ENCODE assay signal across 1 cellular context in the genomic region with DNA sequence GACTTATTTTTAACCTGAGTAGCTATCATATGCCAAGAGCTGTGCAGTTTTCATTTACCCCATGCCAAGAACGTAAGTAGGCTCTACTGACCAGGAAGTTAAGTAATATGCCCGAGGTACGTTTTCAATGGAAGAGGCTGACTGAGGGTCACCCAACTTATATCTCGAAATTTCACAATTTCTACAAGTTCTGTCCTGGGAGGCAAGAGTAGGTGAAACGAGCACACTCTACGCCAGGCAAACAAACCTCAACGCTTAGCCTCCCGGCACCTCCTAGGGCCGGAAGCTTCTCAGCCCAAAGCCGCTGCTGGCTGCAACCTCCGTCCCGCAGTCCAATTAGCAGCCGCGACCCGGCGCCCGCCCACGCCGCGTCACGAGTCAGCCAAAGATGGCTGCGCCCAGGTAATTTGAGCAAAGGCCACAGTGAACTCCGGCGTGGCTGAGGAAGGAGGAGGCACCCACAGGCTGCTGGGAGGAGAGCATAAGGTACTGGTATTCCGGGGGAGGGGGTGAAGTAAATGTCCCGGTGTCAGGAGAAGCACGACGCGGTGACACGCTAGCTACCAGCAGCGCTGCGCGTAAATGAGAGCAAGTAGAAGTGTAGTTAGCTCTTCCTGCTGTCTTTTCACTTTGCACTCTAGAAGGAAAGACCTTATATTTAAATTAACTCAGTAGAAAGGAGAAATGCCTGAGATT.
TF ChIP-seq lines count a peak whose summit lies in the region.

TSS of gene TMEM126A (plus strand) at position 364 of the 696 bp plus-strand sequence. CDS start 2,289 bp downstream, outside the sequence.

TF ChIP-seq in K562, 482 proteins besides CTCF, POLR2A, EP300 and RAD21 (continued from another document):
- TF ChIP-seq, protein P1, sequence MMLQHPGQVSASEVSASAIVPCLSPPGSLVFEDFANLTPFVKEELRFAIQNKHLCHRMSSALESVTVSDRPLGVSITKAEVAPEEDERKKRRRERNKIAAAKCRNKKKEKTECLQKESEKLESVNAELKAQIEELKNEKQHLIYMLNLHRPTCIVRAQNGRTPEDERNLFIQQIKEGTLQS (IDR thresholded peaks at IDR 0.05), result no peak
- TF ChIP-seq, protein P1 (CRISPR knock-in tag; conservative IDR thresholded peaks at IDR 0.05), result no peak
- no peak for TF ChIP-seq KLF10 (CRISPR knock-in tag; IDR thresholded peaks at IDR 0.05)
- TF ChIP-seq, protein P2, sequence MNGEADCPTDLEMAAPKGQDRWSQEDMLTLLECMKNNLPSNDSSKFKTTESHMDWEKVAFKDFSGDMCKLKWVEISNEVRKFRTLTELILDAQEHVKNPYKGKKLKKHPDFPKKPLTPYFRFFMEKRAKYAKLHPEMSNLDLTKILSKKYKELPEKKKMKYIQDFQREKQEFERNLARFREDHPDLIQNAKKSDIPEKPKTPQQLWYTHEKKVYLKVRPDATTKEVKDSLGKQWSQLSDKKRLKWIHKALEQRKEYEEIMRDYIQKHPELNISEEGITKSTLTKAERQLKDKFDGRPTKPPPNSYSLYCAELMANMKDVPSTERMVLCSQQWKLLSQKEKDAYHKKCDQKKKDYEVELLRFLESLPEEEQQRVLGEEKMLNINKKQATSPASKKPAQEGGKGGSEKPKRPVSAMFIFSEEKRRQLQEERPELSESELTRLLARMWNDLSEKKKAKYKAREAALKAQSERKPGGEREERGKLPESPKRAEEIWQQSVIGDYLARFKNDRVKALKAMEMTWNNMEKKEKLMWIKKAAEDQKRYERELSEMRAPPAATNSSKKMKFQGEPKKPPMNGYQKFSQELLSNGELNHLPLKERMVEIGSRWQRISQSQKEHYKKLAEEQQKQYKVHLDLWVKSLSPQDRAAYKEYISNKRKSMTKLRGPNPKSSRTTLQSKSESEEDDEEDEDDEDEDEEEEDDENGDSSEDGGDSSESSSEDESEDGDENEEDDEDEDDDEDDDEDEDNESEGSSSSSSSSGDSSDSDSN (IDR thresholded peaks at IDR 0.05; ENCODE audit: borderline replicate concordance in 1 of 2, low read depth in 2 of 2, low read length in 2 of 2), result peak in 1 of 2 experiments; percentile 76; a peak in 1 of 4 replicates
- peak; percentile 74 for TF ChIP-seq MBD2 (IDR thresholded peaks at IDR 0.05; ENCODE audit: borderline replicate concordance, low read depth)
- TF ChIP-seq ZNF518B (CRISPR knock-in tag; IDR thresholded peaks at IDR 0.05), result no peak
- TF ChIP-seq RBM39 (optimal IDR thresholded peaks at IDR 0.05; ENCODE audit: low read depth, low read length), result no peak
- TF ChIP-seq MECOM (CRISPR knock-in tag; IDR thresholded peaks at IDR 0.05), result no peak
- TF ChIP-seq MEF2D (tag; conservative IDR thresholded peaks at IDR 0.05; ENCODE audit: low read depth), result no peak
- no peak for TF ChIP-seq TGIF2 (CRISPR knock-in tag; IDR thresholded peaks at IDR 0.05)
- TF ChIP-seq FIP1L1 (IDR thresholded peaks at IDR 0.05; ENCODE audit: low read depth, low read length, poor library complexity, severe bottlenecking), result peak; percentile 31
- no peak for TF ChIP-seq CEBPG (CRISPR knock-in tag; IDR thresholded peaks at IDR 0.05)
- peak; percentile 45 to 73; a peak in 3 of 4 replicates for TF ChIP-seq CEBPG (tag; conservative IDR thresholded peaks at IDR 0.05 in 1 of 2, IDR thresholded peaks at IDR 0.05 in 1 of 2)
- TF ChIP-seq JUNB (CRISPR knock-in tag; conservative IDR thresholded peaks at IDR 0.05), result no peak
- no peak for TF ChIP-seq ZNF764 (CRISPR knock-in tag; IDR thresholded peaks at IDR 0.05; ENCODE audit: low read depth)
- no peak for TF ChIP-seq FOXJ2 (tag; IDR thresholded peaks at IDR 0.05)
- no peak for TF ChIP-seq BMI1 (IDR thresholded peaks at IDR 0.05; ENCODE audit: low read length)
- no peak for TF ChIP-seq NELFE (IDR thresholded peaks at IDR 0.05; ENCODE audit: insufficient read depth, insufficient read length)
- peak; percentile 94 for TF ChIP-seq SIN3B (IDR thresholded peaks at IDR 0.05; ENCODE audit: low read depth)
- TF ChIP-seq TAF7 (tag; IDR thresholded peaks at IDR 0.05), result no peak; the same call in 1 of the 2 replicates
- TF ChIP-seq ARID1B (IDR thresholded peaks at IDR 0.05), result no peak
- TF ChIP-seq TEAD1 (CRISPR knock-in tag; IDR thresholded peaks at IDR 0.05), result peak in 1 of 2 experiments; percentile 72; a peak in 1 of 4 replicates
- no peak for TF ChIP-seq IRF9 (tag; IDR thresholded peaks at IDR 0.05)
- peak; percentile 78 for TF ChIP-seq HNRNPLL (IDR thresholded peaks at IDR 0.05; ENCODE audit: low read depth, low read length, poor library complexity, severe bottlenecking)
- TF ChIP-seq ZNF76 (CRISPR knock-in tag; IDR thresholded peaks at IDR 0.05; ENCODE audit: borderline replicate concordance), result no peak
- peak; percentile 78; the same call in 1 of the 2 replicates for TF ChIP-seq KAT7 (CRISPR knock-in tag; IDR thresholded peaks at IDR 0.05; ENCODE audit: borderline replicate concordance)
- TF ChIP-seq KDM5B (IDR thresholded peaks at IDR 0.05; ENCODE audit: insufficient replicate concordance, low read depth, low read length), result peak; percentile 94
- TF ChIP-seq IFI16 (CRISPR knock-in tag; IDR thresholded peaks at IDR 0.05), result no peak
- no peak for TF ChIP-seq ETS2 (tag; IDR thresholded peaks at IDR 0.05; ENCODE audit: borderline replicate concordance, poor library complexity, severe bottlenecking)
- TF ChIP-seq ZNF830 (CRISPR knock-in tag; IDR thresholded peaks at IDR 0.05), result no peak
- no peak for TF ChIP-seq ZNF695 (CRISPR knock-in tag; IDR thresholded peaks at IDR 0.05)
- TF ChIP-seq CUX1 (CRISPR knock-in tag; IDR thresholded peaks at IDR 0.05), result no peak
- peak; percentile 38 for TF ChIP-seq TEAD4 (IDR thresholded peaks at IDR 0.05; ENCODE audit: low read length)
- TF ChIP-seq TEAD4 (CRISPR knock-in tag; IDR thresholded peaks at IDR 0.05; ENCODE audit: borderline replicate concordance), result no peak
- TF ChIP-seq, protein P3, sequence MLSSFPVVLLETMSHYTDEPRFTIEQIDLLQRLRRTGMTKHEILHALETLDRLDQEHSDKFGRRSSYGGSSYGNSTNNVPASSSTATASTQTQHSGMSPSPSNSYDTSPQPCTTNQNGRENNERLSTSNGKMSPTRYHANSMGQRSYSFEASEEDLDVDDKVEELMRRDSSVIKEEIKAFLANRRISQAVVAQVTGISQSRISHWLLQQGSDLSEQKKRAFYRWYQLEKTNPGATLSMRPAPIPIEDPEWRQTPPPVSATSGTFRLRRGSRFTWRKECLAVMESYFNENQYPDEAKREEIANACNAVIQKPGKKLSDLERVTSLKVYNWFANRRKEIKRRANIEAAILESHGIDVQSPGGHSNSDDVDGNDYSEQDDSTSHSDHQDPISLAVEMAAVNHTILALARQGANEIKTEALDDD (IDR thresholded peaks at IDR 0.05), result no peak
